Comparison of ENCODE assay signal across 18 cellular contexts in genomic region chr16:23367564-23367963, GRCh38.
DNase-seq lines count a peak whose midpoint lies in the region; ATAC-seq and TF ChIP-seq lines count a peak whose summit lies in the region.
"Had no signal": no experiment of that assay in that cellular context is flagged by ENCODE, and none has a peak within 500 bp of the region (broad histone marks: within the 10 kb centered on the region; RNA-seq: fewer than 3 reads in every experiment).

No MANE protein-coding gene starts in this region.

- no peak overlapping the region for H3K4me3 ChIP-seq in HEK293 (ENCODE audit: low read depth, low read length)
- H3K4me3 ChIP-seq in KMS-11 (IDR thresholded peaks at IDR 0.05; ENCODE audit: insufficient read depth, low read depth, low read length): no peak overlapping the region
- no peak overlapping the region for H3K4me3 ChIP-seq in CD8-positive, alpha-beta T cell (ENCODE audit: low read depth, low read length)
- no peak overlapping the region for H3K4me3 ChIP-seq in adrenal gland
- H3K4me3 ChIP-seq: BLaER1 had no signal

- intact Hi-C loops in CD8-positive, alpha-beta T cell (cut with DNase I, micrococcal nuclease): no loop called here
- intact Hi-C loops in adrenal gland (cut with DNase I): no loop called here

- H3K9ac ChIP-seq in KMS-11: no peak overlapping the region
- H3K9ac ChIP-seq: BLaER1 had no signal

- H3K27ac ChIP-seq in HEK293 (ENCODE audit: extremely low read depth, low read depth, low read length): no peak overlapping the region
- peak overlapping the region; percentile 96; the same call in 1 of the 2 replicates for H3K27ac ChIP-seq in KMS-11
- no peak overlapping the region for H3K27ac ChIP-seq in CD8-positive, alpha-beta T cell (ENCODE audit: low read depth, low read length)
- no peak overlapping the region for H3K27ac ChIP-seq in adrenal gland
- H3K27ac ChIP-seq: BLaER1 had no signal

- no peak overlapping the region for H2AFZ ChIP-seq in KMS-11 (ENCODE audit: low read depth)

- H3K36me3 Mint-ChIP-seq in WTC11 (no peaks in the 10 kb centered on the region), osteocyte (ENCODE audit: unreplicated experiment) (no peaks in the 10 kb centered on the region)
- no peaks in the 10 kb centered on the region for H3K36me3 Mint-ChIP-seq in CD8-positive, alpha-beta T cell
- H3K36me3 Mint-ChIP-seq: CD14-positive monocyte; CD4-positive, alpha-beta memory T cell; CD4-positive, CD25-positive, alpha-beta regulatory T cell had no signal

- no peak for TF ChIP-seq POLR2A in adrenal gland (IDR thresholded peaks at IDR 0.05)

- H3K27me3 Mint-ChIP-seq in WTC11 (ENCODE audit: low read depth) (no peaks in the 10 kb centered on the region), osteocyte (ENCODE audit: unreplicated experiment) (peaks cover 6% of the 10 kb centered on the region)
- peaks cover 4% of the 10 kb centered on the region for H3K27me3 Mint-ChIP-seq in CD8-positive, alpha-beta T cell (ENCODE audit: low read depth)

- H3K4me1 ChIP-seq in HEK293 (ENCODE audit: control insufficient read depth, insufficient read depth, low read length): no peaks in the 10 kb centered on the region
- H3K4me1 ChIP-seq in KMS-11 (ENCODE audit: low read depth, poor library complexity, severe bottlenecking): peaks cover 77% of the 10 kb centered on the region
- no peaks in the 10 kb centered on the region for H3K4me1 ChIP-seq in CD8-positive, alpha-beta T cell (ENCODE audit: insufficient read depth, low read length)
- no peaks in the 10 kb centered on the region for H3K4me1 ChIP-seq in adrenal gland (replicated peaks in 1 of 2)
- H3K4me1 ChIP-seq: BE2C had no signal

- H4K20me1 ChIP-seq in KMS-11 (ENCODE audit: insufficient read depth): no peaks in the 10 kb centered on the region
- H4K20me1 ChIP-seq: BLaER1 had no signal

- no peaks in the 10 kb centered on the region for H3K79me2 ChIP-seq in KMS-11 (ENCODE audit: insufficient read depth, low read depth)

- H3K4me3 Mint-ChIP-seq in WTC11 (no peak overlapping the region), osteocyte (ENCODE audit: unreplicated experiment) (no peak overlapping the region)
- no peak overlapping the region for H3K4me3 Mint-ChIP-seq in CD8-positive, alpha-beta T cell
- H3K4me3 Mint-ChIP-seq: CD14-positive monocyte; CD4-positive, alpha-beta memory T cell; CD4-positive, CD25-positive, alpha-beta regulatory T cell had no signal

- H3K9me3 Mint-ChIP-seq in WTC11 (no peaks in the 10 kb centered on the region), osteocyte (ENCODE audit: unreplicated experiment) (no peaks in the 10 kb centered on the region)
- no peaks in the 10 kb centered on the region for H3K9me3 Mint-ChIP-seq in CD8-positive, alpha-beta T cell
- H3K9me3 Mint-ChIP-seq: CD4-positive, alpha-beta memory T cell; CD4-positive, CD25-positive, alpha-beta regulatory T cell had no signal

- POLR2A ChIA-PET in HEK293 (lab: Yijun Ruan, JAX) (no interaction called here), WTC11 (lab: Charles Lee) (no interaction called here)
- POLR2A ChIA-PET in CD8-positive, alpha-beta T cell (lab: Charles Lee): no interaction called here

- CTCF ChIA-PET in HEK293 (lab: Yijun Ruan, JAX) (no interaction called here), WTC11 (lab: Charles Lee) (interaction anchor here (1.3 kb wide), 1 partner anchor 68 kb away, joined by 4 read pairs; no protein-coding TSS in a partner anchor)
- CTCF ChIA-PET in CD8-positive, alpha-beta T cell (lab: Charles Lee): no interaction called here

- ATAC-seq in WTC11: no peak
- no peak for ATAC-seq in CD8-positive, alpha-beta T cell

- no peaks in the 10 kb centered on the region for H3K27me3 ChIP-seq in KMS-11 (ENCODE audit: insufficient read depth, low read depth)
- no peaks in the 10 kb centered on the region for H3K27me3 ChIP-seq in CD8-positive, alpha-beta T cell (ENCODE audit: insufficient read depth, low read length)
- no peaks in the 10 kb centered on the region for H3K27me3 ChIP-seq in adrenal gland
- H3K27me3 ChIP-seq: BLaER1 had no signal

- TF ChIP-seq CTCF in HEK293 (tag by site-specific recombination; IDR thresholded peaks at IDR 0.05) (no peak), KMS-11 (conservative IDR thresholded peaks at IDR 0.05; ENCODE audit: low read depth, low read length) (no peak), WTC11 (IDR thresholded peaks at IDR 0.05) (no peak), osteocyte (IDR thresholded peaks at IDR 0.05) (no peak), adrenal gland (IDR thresholded peaks at IDR 0.05) (no peak)
- TF ChIP-seq CTCF in CD8-positive, alpha-beta T cell (IDR thresholded peaks at IDR 0.05): no peak

- H3K9me3 ChIP-seq in HEK293 (ENCODE audit: control insufficient read depth, insufficient read depth, low read depth, low read length): no peaks in the 10 kb centered on the region
- no peaks in the 10 kb centered on the region for H3K9me3 ChIP-seq in CD8-positive, alpha-beta T cell (ENCODE audit: low read length)
- H3K9me3 ChIP-seq in adrenal gland (replicated peaks in 1 of 3): no peaks in the 10 kb centered on the region
- H3K9me3 ChIP-seq: BE2C, BLaER1, Caco-2 had no signal

- H3K4me1 Mint-ChIP-seq in WTC11: peaks cover 9% of the 10 kb centered on the region
- no peaks in the 10 kb centered on the region for H3K4me1 Mint-ChIP-seq in osteocyte (ENCODE audit: unreplicated experiment)
- peaks cover 8% of the 10 kb centered on the region for H3K4me1 Mint-ChIP-seq in CD8-positive, alpha-beta T cell (ENCODE audit: low read depth)

- no peak overlapping the region for H3K27ac Mint-ChIP-seq in WTC11
- no peak overlapping the region for H3K27ac Mint-ChIP-seq in osteocyte (ENCODE audit: unreplicated experiment)
- H3K27ac Mint-ChIP-seq in CD8-positive, alpha-beta T cell: no peak overlapping the region
- H3K27ac Mint-ChIP-seq: CD14-positive monocyte; CD4-positive, alpha-beta memory T cell; CD4-positive, CD25-positive, alpha-beta regulatory T cell had no signal

- H3K36me3 ChIP-seq in HEK293 (ENCODE audit: control insufficient read depth in 2 of 2, insufficient read depth in 1 of 2, low read length in 2 of 2) (no peaks in the 10 kb centered on the region), KMS-11 (ENCODE audit: insufficient read depth) (no peaks in the 10 kb centered on the region), adrenal gland (replicated peaks in 1 of 2) (no peaks in the 10 kb centered on the region)
- H3K36me3 ChIP-seq in CD8-positive, alpha-beta T cell (ENCODE audit: insufficient read depth, low read length): no peaks in the 10 kb centered on the region
- H3K36me3 ChIP-seq: BE2C, BLaER1 had no signal

- 75 to 84% (median 82%) methylated on average over 10 of the region's 10 CpGs for WGBS in adrenal gland, 4 donors

- no peak overlapping the region; the same call in 1 of the 2 replicates for H3K4me2 ChIP-seq in KMS-11
- H3K4me2 ChIP-seq: BLaER1 had no signal

- DNase-seq in WTC11 (ENCODE audit: low spot score) (no peak), osteocyte (ENCODE audit: extremely low spot score, unreplicated experiment) (no peak), adrenal gland (no peak)
- DNase-seq in CD8-positive, alpha-beta T cell: no peak
- DNase-seq: 8988T; ACHN; BE2C; C1 segment of cervical spinal cord; Caco-2; Calu3; CD4-positive, alpha-beta memory T cell; CD4-positive, CD25-positive, alpha-beta regulatory T cell; DMS79 treated with DMSO at 0.1 percent for 48 hours; GF-D8 had no signal

TF ChIP-seq in HEK293, 187 proteins besides CTCF, POLR2A, EP300 and RAD21:
- TF ChIP-seq ZNF785 (tag by site-specific recombination; IDR thresholded peaks at IDR 0.05) (no peak), SCRT2 (tag by site-specific recombination; IDR thresholded peaks at IDR 0.05) (peak; percentile 53; the same call in 1 of the 2 replicates)

TF ChIP-seq in WTC11, 78 proteins besides CTCF, POLR2A, EP300 and RAD21:
- TF ChIP-seq RORB (CRISPR knock-in tag; IDR thresholded peaks at IDR 0.05): no peak
- TF ChIP-seq ZNF317 (CRISPR knock-in tag; IDR thresholded peaks at IDR 0.05; ENCODE audit: borderline replicate concordance, low read depth): peak; percentile 56; the same call in 1 of the 2 replicates
TF ChIP-seq in WTC11: peak in this region for 1.
